In genomic region chr6:113664909-113665308, GRCh38 we compare ENCODE assay signal across 24 cellular contexts.
"Had no signal": no experiment of that assay in that cellular context is flagged by ENCODE, and none has a peak within 500 bp of the region (broad histone marks: within the 10 kb centered on the region; RNA-seq: fewer than 3 reads in every experiment).

No MANE protein-coding gene starts in this region.

- ATAC-seq: activated CD8-positive, alpha-beta T cell treated with anti-CD3 and anti-CD28 coated beads, Interleukin-2, amount 10 ng/mL, durations not matched to agents 7 days and 5 days; Panc1 had no signal

- DNase-seq: activated CD4-positive, alpha-beta T cell treated with anti-CD3 and anti-CD28 coated beads for 48 hours; activated CD4-positive, alpha-beta T cell treated with anti-CD3 and anti-CD28 coated beads, Interleukin-2, amount 50 U/mL, for 4 hours; activated CD4-positive, CD25-positive, alpha-beta regulatory T cell treated with anti-CD3 and anti-CD28 coated beads, Interleukin-2, amount 50 U/mL, for 72 hours; activated CD8-positive, alpha-beta memory T cell treated with anti-CD3 and anti-CD28 coated beads, Interleukin-2, amount 50 U/mL, for 48 hours; activated CD8-positive, alpha-beta T cell treated with anti-CD3 and anti-CD28 coated beads, Interleukin-2, amount 10 ng/mL, durations not matched to agents 7 days and 5 days; activated naive CD4-positive, alpha-beta T cell treated with anti-CD3 and anti-CD28 coated beads, Interleukin-2, amount 50 U/mL, for 16 hours; activated naive CD8-positive, alpha-beta T cell treated with anti-CD3 and anti-CD28 coated beads, Interleukin-2, amount 10 ng/mL, durations not matched to agents 7 days and 5 days; activated T-cell treated with anti-CD3 and anti-CD28 coated beads, Interleukin-2, amount 50 U/mL, for 1 hour; adrenal gland; anterior cingulate cortex; caudate nucleus; colonic mucosa; MV-4-11; NCI-H1092 treated with DMSO at 0.1 percent for 48 hours; NCI-H1436 treated with DMSO at 0.1 percent for 48 hours; NCI-H187; NCI-H2081; NCI-H2227 treated with DMSO at 0.1 percent for 48 hours; NCI-H446 treated with DMSO at 0.1 percent for 48 hours; NCI-H526 treated with DMSO at 0.1 percent for 48 hours; OCI-M1; Right ventricle myocardium superior; RPMI8226 had no signal
